Comparison of ENCODE assay signal across 23 cellular contexts in genomic region chr2:220263300-220263699, GRCh38.
"Had no signal": no experiment of that assay in that cellular context is flagged by ENCODE, and none has a peak within 500 bp of the region (broad histone marks: within the 10 kb centered on the region; RNA-seq: fewer than 3 reads in every experiment).

No MANE protein-coding gene starts in this region.

- H3K36me3 ChIP-seq: colonic mucosa, esophagus muscularis mucosa, gastrocnemius medialis, heart right ventricle, left lung, lower lobe of right lung had no signal

- H3K27me3 Mint-ChIP-seq: dendritic cell treated with granulocyte-macrophage colony-stimulating factor and Interleukin-4, amounts not matched to agents 40 ng/mL and 50 ng/mL, for 4 days; effector memory CD8-positive, alpha-beta T cell; naive B cell had no signal

- H3K4me3 ChIP-seq: colonic mucosa, esophagus muscularis mucosa, gastrocnemius medialis, heart right ventricle, left lung, lower lobe of right lung, mucosa of descending colon had no signal

- H3K36me3 Mint-ChIP-seq: mesothelial cell of epicardium, naive B cell had no signal

- H3K4me1 Mint-ChIP-seq: endodermal cell, naive B cell had no signal

- H3K4me3 Mint-ChIP-seq: dendritic cell treated with granulocyte-macrophage colony-stimulating factor and Interleukin-4, amounts not matched to agents 40 ng/mL and 50 ng/mL, for 4 days; effector memory CD8-positive, alpha-beta T cell; endodermal cell; mesothelial cell of epicardium; naive B cell had no signal

- H3K27me3 ChIP-seq: colonic mucosa, esophagus muscularis mucosa, gastrocnemius medialis, heart right ventricle, left lung had no signal

- DNase-seq: cerebellar nuclear complex; colonic mucosa; cortex of kidney; effector CD8-positive, alpha-beta T cell; effector memory CD8-positive, alpha-beta T cell; endodermal cell; foreskin fibroblast; foreskin melanocyte; gastrocnemius medialis; glutamatergic neuron; head of caudate nucleus; heart right ventricle; hippocampal formation; left cardiac atrium; left lung; left ventricle myocardium superior; lower lobe of right lung; mesenchymal stem cell; mucosa of descending colon; naive B cell had no signal

- H3K27ac ChIP-seq: colonic mucosa, esophagus muscularis mucosa, gastrocnemius medialis, heart right ventricle, left lung, lower lobe of right lung had no signal

- ATAC-seq: effector memory CD8-positive, alpha-beta T cell; gastrocnemius medialis; heart right ventricle; left cardiac atrium; left lung; left ventricle myocardium superior; lower lobe of right lung; mucosa of descending colon had no signal

- H3K27ac Mint-ChIP-seq: dendritic cell treated with granulocyte-macrophage colony-stimulating factor and Interleukin-4, amounts not matched to agents 40 ng/mL and 50 ng/mL, for 4 days; effector memory CD8-positive, alpha-beta T cell; endodermal cell; mesothelial cell of epicardium; naive B cell had no signal

- H3K4me1 ChIP-seq: colonic mucosa, esophagus muscularis mucosa, gastrocnemius medialis, heart right ventricle, left lung, lower lobe of right lung had no signal

- H3K9me3 Mint-ChIP-seq: dendritic cell treated with granulocyte-macrophage colony-stimulating factor and Interleukin-4, amounts not matched to agents 40 ng/mL and 50 ng/mL, for 4 days; effector memory CD8-positive, alpha-beta T cell; mesothelial cell of epicardium had no signal

- H3K9me3 ChIP-seq: colonic mucosa, esophagus muscularis mucosa, gastrocnemius medialis, heart right ventricle, left lung, lower lobe of right lung, mucosa of descending colon had no signal
